ENCODE assay signal across 27 cellular contexts in genomic region chr4:32991663-32992062, GRCh38.
"Had no signal": no experiment of that assay in that cellular context is flagged by ENCODE, and none has a peak within 500 bp of the region (broad histone marks: within the 10 kb centered on the region; RNA-seq: fewer than 3 reads in every experiment).

No MANE protein-coding gene starts in this region.

- H3K36me3 ChIP-seq: esophagus muscularis mucosa, heart right ventricle, left lung, neural progenitor cell, prostate gland, spleen, tibial artery had no signal

- H3K4me1 Mint-ChIP-seq: nephron; neural progenitor cell; stimulated activated memory B cell treated with anti-CD40 and anti-IgM and Interleukin-4, amounts not matched to agents 10 μg/mL and 1 μg/mL and 100 μg/mL, for 72 hours had no signal

- H3K4me3 ChIP-seq: dorsolateral prefrontal cortex, esophagus muscularis mucosa, heart right ventricle, left lung, neural progenitor cell, prostate gland, skin epidermis, spleen, testis, tibial artery had no signal

- H3K27ac ChIP-seq: dorsolateral prefrontal cortex, esophagus muscularis mucosa, heart right ventricle, left lung, neural progenitor cell, prostate gland, skin epidermis, spleen, testis, tibial artery had no signal

- FAIRE-seq: colon, islet of Langerhans had no signal

- H3K9me3 Mint-ChIP-seq: nephron; neural progenitor cell; stimulated activated memory B cell treated with anti-CD40 and anti-IgM and Interleukin-4, amounts not matched to agents 10 μg/mL and 1 μg/mL and 100 μg/mL, for 72 hours; type B pancreatic cell had no signal

- H3K27ac Mint-ChIP-seq: naive thymus-derived CD4-positive, alpha-beta T cell; nephron; neural progenitor cell; stimulated activated memory B cell treated with anti-CD40 and anti-IgM and Interleukin-4, amounts not matched to agents 10 μg/mL and 1 μg/mL and 100 μg/mL, for 72 hours; type B pancreatic cell had no signal

- H3K4me3 Mint-ChIP-seq: naive thymus-derived CD4-positive, alpha-beta T cell; nephron; neural progenitor cell; stimulated activated memory B cell treated with anti-CD40 and anti-IgM and Interleukin-4, amounts not matched to agents 10 μg/mL and 1 μg/mL and 100 μg/mL, for 72 hours; type B pancreatic cell had no signal

- H3K27me3 ChIP-seq: dorsolateral prefrontal cortex, esophagus muscularis mucosa, heart right ventricle, left lung, neural progenitor cell, spleen, testis, tibial artery had no signal

- H3K9me3 ChIP-seq: esophagus muscularis mucosa, heart right ventricle, left lung, prostate gland, testis, tibial artery had no signal

- ATAC-seq: heart right ventricle; left lung; naive thymus-derived CD4-positive, alpha-beta T cell; right cardiac atrium; stimulated activated memory B cell treated with anti-CD40 and anti-IgM and Interleukin-4, amounts not matched to agents 10 μg/mL and 1 μg/mL and 100 μg/mL, for 72 hours; stimulated activated naive CD8-positive, alpha-beta T cell treated with anti-CD3 and anti-CD28 coated beads, Interleukin-15, Interleukin-2, amounts not matched to agents 100 U/mL and 50 U/mL, for 24 hours had no signal

- H3K27me3 Mint-ChIP-seq: naive thymus-derived CD4-positive, alpha-beta T cell; stimulated activated memory B cell treated with anti-CD40 and anti-IgM and Interleukin-4, amounts not matched to agents 10 μg/mL and 1 μg/mL and 100 μg/mL, for 72 hours; type B pancreatic cell had no signal

- H3K36me3 Mint-ChIP-seq: naive thymus-derived CD4-positive, alpha-beta T cell; neural progenitor cell; stimulated activated memory B cell treated with anti-CD40 and anti-IgM and Interleukin-4, amounts not matched to agents 10 μg/mL and 1 μg/mL and 100 μg/mL, for 72 hours; type B pancreatic cell had no signal

- DNase-seq: dorsolateral prefrontal cortex; effector CD4-positive, alpha-beta T cell; foreskin melanocyte; glutamatergic neuron; heart right ventricle; hippocampal formation; left cardiac atrium; left lung; mesendoderm; midbrain; naive thymus-derived CD4-positive, alpha-beta T cell; right cardiac atrium; spleen; stimulated activated CD4-positive, alpha-beta T cell treated with anti-CD3 and anti-CD28 coated beads, Interleukin-4, amount 100 ng/mL, for 4 hours; stimulated activated naive CD8-positive, alpha-beta T cell treated with anti-CD3 and anti-CD28 coated beads, Interleukin-15, Interleukin-2, amounts not matched to agents 100 U/mL and 50 U/mL, for 24 hours; substantia nigra; testis; tibial artery had no signal

- H3K4me1 ChIP-seq: esophagus muscularis mucosa, heart right ventricle, left lung, neural progenitor cell, prostate gland, spleen, testis, tibial artery had no signal
